1 cellular context compared by ENCODE assay signal in the genomic region with DNA sequence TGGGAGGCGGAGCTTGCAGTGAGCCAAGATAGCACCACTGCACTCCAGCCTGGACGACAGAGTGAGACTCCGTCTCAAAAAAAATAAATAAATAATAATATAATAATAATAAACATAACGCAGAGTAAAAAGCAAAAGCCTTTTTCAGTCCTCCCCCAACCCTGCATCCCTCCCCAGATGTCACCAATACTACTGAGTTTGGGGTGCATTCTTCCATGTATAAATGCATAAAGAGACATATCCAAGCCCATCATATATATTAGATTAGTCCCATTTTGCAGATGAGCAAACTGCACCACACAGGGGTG.
TF ChIP-seq lines count a peak whose summit lies in the region.

No MANE protein-coding gene starts in this region.

TF ChIP-seq in HCT116, 20 proteins besides CTCF, POLR2A, EP300 and RAD21 (continued from another document):
- TF ChIP-seq POLR2AphosphoS5 (IDR thresholded peaks at IDR 0.05; ENCODE audit: low read depth, low read length) (no peak), YY1 (IDR thresholded peaks at IDR 0.05; ENCODE audit: extremely low read depth, insufficient replicate concordance, low read depth, low read length) (no peak), SP1 (IDR thresholded peaks at IDR 0.05; ENCODE audit: low read depth) (no peak), CBX3 (IDR thresholded peaks at IDR 0.05; ENCODE audit: low read depth) (no peak), TCF7L2 (IDR thresholded peaks at IDR 0.05; ENCODE audit: borderline replicate concordance, extremely low read depth, insufficient read depth, insufficient read length) (no peak), EZH2 (IDR thresholded peaks at IDR 0.05) (no peak), SRF (IDR thresholded peaks at IDR 0.05; ENCODE audit: low read depth) (no peak), FOSL1 (IDR thresholded peaks at IDR 0.05; ENCODE audit: low read depth) (no peak)
